ENCODE assay signal across 2 cellular contexts in the genomic region with DNA sequence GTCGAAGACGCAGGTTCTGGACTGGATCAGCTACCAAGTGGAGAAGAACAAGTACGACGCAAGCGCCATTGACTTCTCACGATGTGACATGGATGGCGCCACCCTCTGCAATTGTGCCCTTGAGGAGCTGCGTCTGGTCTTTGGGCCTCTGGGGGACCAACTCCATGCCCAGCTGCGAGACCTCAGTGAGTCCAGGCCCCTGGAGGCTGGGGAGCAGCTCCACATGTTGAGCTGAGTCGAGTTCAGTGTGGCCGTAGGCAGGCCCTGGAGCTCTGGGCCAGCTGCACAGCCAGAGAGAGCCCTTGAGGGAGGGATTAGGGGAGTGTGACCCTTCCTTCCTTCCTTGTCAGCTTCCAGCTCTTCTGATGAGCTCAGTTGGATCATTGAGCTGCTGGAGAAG.
TF ChIP-seq lines count a peak whose summit lies in the region.

No MANE protein-coding gene starts in this region.

TF ChIP-seq in K562, 482 proteins besides CTCF, POLR2A, EP300 and RAD21:
- TF ChIP-seq, protein P1, sequence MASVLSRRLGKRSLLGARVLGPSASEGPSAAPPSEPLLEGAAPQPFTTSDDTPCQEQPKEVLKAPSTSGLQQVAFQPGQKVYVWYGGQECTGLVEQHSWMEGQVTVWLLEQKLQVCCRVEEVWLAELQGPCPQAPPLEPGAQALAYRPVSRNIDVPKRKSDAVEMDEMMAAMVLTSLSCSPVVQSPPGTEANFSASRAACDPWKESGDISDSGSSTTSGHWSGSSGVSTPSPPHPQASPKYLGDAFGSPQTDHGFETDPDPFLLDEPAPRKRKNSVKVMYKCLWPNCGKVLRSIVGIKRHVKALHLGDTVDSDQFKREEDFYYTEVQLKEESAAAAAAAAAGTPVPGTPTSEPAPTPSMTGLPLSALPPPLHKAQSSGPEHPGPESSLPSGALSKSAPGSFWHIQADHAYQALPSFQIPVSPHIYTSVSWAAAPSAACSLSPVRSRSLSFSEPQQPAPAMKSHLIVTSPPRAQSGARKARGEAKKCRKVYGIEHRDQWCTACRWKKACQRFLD (CRISPR knock-in tag; IDR thresholded peaks at IDR 0.05) = no peak
- TF ChIP-seq, protein P2, sequence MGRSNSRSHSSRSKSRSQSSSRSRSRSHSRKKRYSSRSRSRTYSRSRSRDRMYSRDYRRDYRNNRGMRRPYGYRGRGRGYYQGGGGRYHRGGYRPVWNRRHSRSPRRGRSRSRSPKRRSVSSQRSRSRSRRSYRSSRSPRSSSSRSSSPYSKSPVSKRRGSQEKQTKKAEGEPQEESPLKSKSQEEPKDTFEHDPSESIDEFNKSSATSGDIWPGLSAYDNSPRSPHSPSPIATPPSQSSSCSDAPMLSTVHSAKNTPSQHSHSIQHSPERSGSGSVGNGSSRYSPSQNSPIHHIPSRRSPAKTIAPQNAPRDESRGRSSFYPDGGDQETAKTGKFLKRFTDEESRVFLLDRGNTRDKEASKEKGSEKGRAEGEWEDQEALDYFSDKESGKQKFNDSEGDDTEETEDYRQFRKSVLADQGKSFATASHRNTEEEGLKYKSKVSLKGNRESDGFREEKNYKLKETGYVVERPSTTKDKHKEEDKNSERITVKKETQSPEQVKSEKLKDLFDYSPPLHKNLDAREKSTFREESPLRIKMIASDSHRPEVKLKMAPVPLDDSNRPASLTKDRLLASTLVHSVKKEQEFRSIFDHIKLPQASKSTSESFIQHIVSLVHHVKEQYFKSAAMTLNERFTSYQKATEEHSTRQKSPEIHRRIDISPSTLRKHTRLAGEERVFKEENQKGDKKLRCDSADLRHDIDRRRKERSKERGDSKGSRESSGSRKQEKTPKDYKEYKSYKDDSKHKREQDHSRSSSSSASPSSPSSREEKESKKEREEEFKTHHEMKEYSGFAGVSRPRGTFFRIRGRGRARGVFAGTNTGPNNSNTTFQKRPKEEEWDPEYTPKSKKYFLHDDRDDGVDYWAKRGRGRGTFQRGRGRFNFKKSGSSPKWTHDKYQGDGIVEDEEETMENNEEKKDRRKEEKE (IDR thresholded peaks at IDR 0.05; ENCODE audit: borderline replicate concordance in 1 of 2, control insufficient read depth in 1 of 2, low read depth in 2 of 2, low read length in 1 of 2) = no peak
- TF ChIP-seq ZNF695 (CRISPR knock-in tag; IDR thresholded peaks at IDR 0.05) (no peak), PTRF (tag; IDR thresholded peaks at IDR 0.05) (no peak), ETS2 (tag; IDR thresholded peaks at IDR 0.05; ENCODE audit: borderline replicate concordance, poor library complexity, severe bottlenecking) (no peak), JUNB (CRISPR knock-in tag; conservative IDR thresholded peaks at IDR 0.05) (no peak), KLF16 (IDR thresholded peaks at IDR 0.05) (no peak), CBX8 (IDR thresholded peaks at IDR 0.05; ENCODE audit: borderline replicate concordance, extremely low read depth, low read depth, low read length, poor library complexity, severe bottlenecking) (no peak)

TF ChIP-seq in HepG2, 621 proteins besides CTCF, POLR2A, EP300 and RAD21:
- TF ChIP-seq FOXK1 (CRISPR knock-in tag; IDR thresholded peaks at IDR 0.05; ENCODE audit: borderline replicate concordance, low read depth) = no peak
- no peak for TF ChIP-seq ZNF205 (CRISPR knock-in tag; IDR thresholded peaks at IDR 0.05)
- TF ChIP-seq MXD3 (CRISPR knock-in tag; IDR thresholded peaks at IDR 0.05) = no peak
- no peak for TF ChIP-seq ZNF850 (CRISPR knock-in tag; conservative IDR thresholded peaks at IDR 0.05)
- TF ChIP-seq, protein P3, sequence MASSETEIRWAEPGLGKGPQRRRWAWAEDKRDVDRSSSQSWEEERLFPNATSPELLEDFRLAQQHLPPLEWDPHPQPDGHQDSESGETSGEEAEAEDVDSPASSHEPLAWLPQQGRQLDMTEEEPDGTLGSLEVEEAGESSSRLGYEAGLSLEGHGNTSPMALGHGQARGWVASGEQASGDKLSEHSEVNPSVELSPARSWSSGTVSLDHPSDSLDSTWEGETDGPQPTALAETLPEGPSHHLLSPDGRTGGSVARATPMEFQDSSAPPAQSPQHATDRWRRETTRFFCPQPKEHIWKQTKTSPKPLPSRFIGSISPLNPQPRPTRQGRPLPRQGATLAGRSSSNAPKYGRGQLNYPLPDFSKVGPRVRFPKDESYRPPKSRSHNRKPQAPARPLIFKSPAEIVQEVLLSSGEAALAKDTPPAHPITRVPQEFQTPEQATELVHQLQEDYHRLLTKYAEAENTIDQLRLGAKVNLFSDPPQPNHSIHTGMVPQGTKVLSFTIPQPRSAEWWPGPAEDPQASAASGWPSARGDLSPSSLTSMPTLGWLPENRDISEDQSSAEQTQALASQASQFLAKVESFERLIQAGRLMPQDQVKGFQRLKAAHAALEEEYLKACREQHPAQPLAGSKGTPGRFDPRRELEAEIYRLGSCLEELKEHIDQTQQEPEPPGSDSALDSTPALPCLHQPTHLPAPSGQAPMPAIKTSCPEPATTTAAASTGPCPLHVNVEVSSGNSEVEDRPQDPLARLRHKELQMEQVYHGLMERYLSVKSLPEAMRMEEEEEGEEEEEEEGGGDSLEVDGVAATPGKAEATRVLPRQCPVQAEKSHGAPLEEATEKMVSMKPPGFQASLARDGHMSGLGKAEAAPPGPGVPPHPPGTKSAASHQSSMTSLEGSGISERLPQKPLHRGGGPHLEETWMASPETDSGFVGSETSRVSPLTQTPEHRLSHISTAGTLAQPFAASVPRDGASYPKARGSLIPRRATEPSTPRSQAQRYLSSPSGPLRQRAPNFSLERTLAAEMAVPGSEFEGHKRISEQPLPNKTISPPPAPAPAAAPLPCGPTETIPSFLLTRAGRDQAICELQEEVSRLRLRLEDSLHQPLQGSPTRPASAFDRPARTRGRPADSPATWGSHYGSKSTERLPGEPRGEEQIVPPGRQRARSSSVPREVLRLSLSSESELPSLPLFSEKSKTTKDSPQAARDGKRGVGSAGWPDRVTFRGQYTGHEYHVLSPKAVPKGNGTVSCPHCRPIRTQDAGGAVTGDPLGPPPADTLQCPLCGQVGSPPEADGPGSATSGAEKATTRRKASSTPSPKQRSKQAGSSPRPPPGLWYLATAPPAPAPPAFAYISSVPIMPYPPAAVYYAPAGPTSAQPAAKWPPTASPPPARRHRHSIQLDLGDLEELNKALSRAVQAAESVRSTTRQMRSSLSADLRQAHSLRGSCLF (CRISPR knock-in tag; IDR thresholded peaks at IDR 0.05; ENCODE audit: borderline replicate concordance) = no peak
- TF ChIP-seq KDM4B (CRISPR knock-in tag; IDR thresholded peaks at IDR 0.05) = no peak
- TF ChIP-seq, protein P4, sequence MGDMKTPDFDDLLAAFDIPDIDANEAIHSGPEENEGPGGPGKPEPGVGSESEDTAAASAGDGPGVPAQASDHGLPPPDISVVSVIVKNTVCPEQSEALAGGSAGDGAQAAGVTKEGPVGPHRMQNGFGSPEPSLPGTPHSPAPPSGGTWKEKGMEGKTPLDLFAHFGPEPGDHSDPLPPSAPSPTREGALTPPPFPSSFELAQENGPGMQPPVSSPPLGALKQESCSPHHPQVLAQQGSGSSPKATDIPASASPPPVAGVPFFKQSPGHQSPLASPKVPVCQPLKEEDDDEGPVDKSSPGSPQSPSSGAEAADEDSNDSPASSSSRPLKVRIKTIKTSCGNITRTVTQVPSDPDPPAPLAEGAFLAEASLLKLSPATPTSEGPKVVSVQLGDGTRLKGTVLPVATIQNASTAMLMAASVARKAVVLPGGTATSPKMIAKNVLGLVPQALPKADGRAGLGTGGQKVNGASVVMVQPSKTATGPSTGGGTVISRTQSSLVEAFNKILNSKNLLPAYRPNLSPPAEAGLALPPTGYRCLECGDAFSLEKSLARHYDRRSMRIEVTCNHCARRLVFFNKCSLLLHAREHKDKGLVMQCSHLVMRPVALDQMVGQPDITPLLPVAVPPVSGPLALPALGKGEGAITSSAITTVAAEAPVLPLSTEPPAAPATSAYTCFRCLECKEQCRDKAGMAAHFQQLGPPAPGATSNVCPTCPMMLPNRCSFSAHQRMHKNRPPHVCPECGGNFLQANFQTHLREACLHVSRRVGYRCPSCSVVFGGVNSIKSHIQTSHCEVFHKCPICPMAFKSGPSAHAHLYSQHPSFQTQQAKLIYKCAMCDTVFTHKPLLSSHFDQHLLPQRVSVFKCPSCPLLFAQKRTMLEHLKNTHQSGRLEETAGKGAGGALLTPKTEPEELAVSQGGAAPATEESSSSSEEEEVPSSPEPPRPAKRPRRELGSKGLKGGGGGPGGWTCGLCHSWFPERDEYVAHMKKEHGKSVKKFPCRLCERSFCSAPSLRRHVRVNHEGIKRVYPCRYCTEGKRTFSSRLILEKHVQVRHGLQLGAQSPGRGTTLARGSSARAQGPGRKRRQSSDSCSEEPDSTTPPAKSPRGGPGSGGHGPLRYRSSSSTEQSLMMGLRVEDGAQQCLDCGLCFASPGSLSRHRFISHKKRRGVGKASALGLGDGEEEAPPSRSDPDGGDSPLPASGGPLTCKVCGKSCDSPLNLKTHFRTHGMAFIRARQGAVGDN (CRISPR knock-in tag; IDR thresholded peaks at IDR 0.05) = peak; percentile 14; the same call in 1 of the 2 replicates
- peak; percentile 38 for TF ChIP-seq ZBTB38 (CRISPR knock-in tag; IDR thresholded peaks at IDR 0.05)
- no peak for TF ChIP-seq NBN (conservative IDR thresholded peaks at IDR 0.05)
- TF ChIP-seq MED1 (CRISPR knock-in tag; IDR thresholded peaks at IDR 0.05) = no peak
- TF ChIP-seq NFE2 (CRISPR knock-in tag; IDR thresholded peaks at IDR 0.05) = no peak
- no peak for TF ChIP-seq ZNF234 (CRISPR knock-in tag; conservative IDR thresholded peaks at IDR 0.05)
- no peak for TF ChIP-seq ZNF572 (CRISPR knock-in tag; IDR thresholded peaks at IDR 0.05)
- no peak for TF ChIP-seq ZNF557 (CRISPR knock-in tag; IDR thresholded peaks at IDR 0.05)
- no peak for TF ChIP-seq NR1H2 (CRISPR knock-in tag; IDR thresholded peaks at IDR 0.05; ENCODE audit: borderline replicate concordance, low read depth)
- TF ChIP-seq KLF9 (CRISPR knock-in tag; IDR thresholded peaks at IDR 0.05; ENCODE audit: low read depth) = no peak
- no peak for TF ChIP-seq ZNF597 (CRISPR knock-in tag; IDR thresholded peaks at IDR 0.05)
- TF ChIP-seq PCBP1 (IDR thresholded peaks at IDR 0.05; ENCODE audit: borderline replicate concordance, low read depth, low read length) = no peak
